20 cellular contexts compared by ENCODE assay signal in genomic region chr6:170370413-170370812, GRCh38.
DNase-seq lines count a peak whose midpoint lies in the region; ATAC-seq, FAIRE-seq and TF ChIP-seq lines count a peak whose summit lies in the region.
"Had no signal": no experiment of that assay in that cellular context is flagged by ENCODE, and none has a peak within 500 bp of the region (broad histone marks: within the 10 kb centered on the region; RNA-seq: fewer than 3 reads in every experiment).

No MANE protein-coding gene starts in this region.

- TF ChIP-seq POLR2A in GM18505 (IDR thresholded peaks at IDR 0.05; ENCODE audit: borderline replicate concordance, extremely low read depth, insufficient read depth, insufficient read length) (no peak), K562 (conservative IDR thresholded peaks at IDR 0.05) (no peak)

- CTCF ChIA-PET in K562 (lab: Yijun Ruan, JAX; ENCODE audit: low intra/inter-chr PET ratio) = no interaction called here

- no peaks in the 10 kb centered on the region for H3K9me3 ChIP-seq in K562 (replicated peaks; ENCODE audit: control insufficient read depth, insufficient read depth, low read depth, low read length)
- H3K9me3 ChIP-seq: BE2C, breast epithelium, lower lobe of right lung, MG63 had no signal

- H3K4me1 Mint-ChIP-seq in nephron progenitor cell = peaks cover 33% of the 10 kb centered on the region

- 56% methylated on average over 6 of the region's 6 CpGs for WGBS in K562 (ENCODE audit: insufficient coverage, low coverage, missing lambda C conversion rate)

- no peaks in the 10 kb centered on the region for H3K27me3 Mint-ChIP-seq in nephron progenitor cell (ENCODE audit: low read depth, poor library complexity)

- peak; percentile 78 for ATAC-seq in GM18505 (IDR thresholded peaks at IDR 0.05; ENCODE audit: unreplicated experiment)
- ATAC-seq in HG02852 (IDR thresholded peaks at IDR 0.05; ENCODE audit: unreplicated experiment) = peak; percentile 80
- ATAC-seq in K562 = peak; percentile 53; the same call in 2 of the 3 replicates
- ATAC-seq in HG03196 (IDR thresholded peaks at IDR 0.05; ENCODE audit: unreplicated experiment) = no peak
- ATAC-seq: lower lobe of right lung had no signal

- no peak overlapping the region for H3K4me3 ChIP-seq in K562
- H3K4me3 ChIP-seq: breast epithelium, lower lobe of right lung, MG63 had no signal

- no TSS peak for BruUV-seq in K562 (replicated peaks; lab: Mats Ljungman, UMichigan)

- no peak overlapping the region for H2AFZ ChIP-seq in K562 (ENCODE audit: low read depth, low read length)
- H2AFZ ChIP-seq: parathyroid adenoma had no signal

- no peaks in the 10 kb centered on the region for H3K9me3 Mint-ChIP-seq in nephron progenitor cell
- H3K9me3 Mint-ChIP-seq: HFFc6 had no signal

- no peak for DNase-seq in K562 (ENCODE audit: extremely low read depth in 1 of 4, low spot score in 3 of 4)
- no peak for DNase-seq in NCI-H82 (lab: John Stamatoyannopoulos, UW)
- DNase-seq in NCI-H1694 treated with DMSO at 0.1 percent for 48 hours (lab: John Stamatoyannopoulos, UW) = no peak
- DNase-seq in nephron progenitor cell = no peak
- DNase-seq: BE2C; HFFc6; lower lobe of right lung; MG63; NCI-H446; stimulated activated naive CD4-positive, alpha-beta T cell; T1000 had no signal

- intact Hi-C loops in K562 (cut with micrococcal nuclease) = no loop called here

- H3K4me1 ChIP-seq in K562 (replicated peaks in 1 of 2; ENCODE audit: control insufficient read depth in 2 of 2, insufficient read depth in 2 of 2, low read length in 2 of 2) = peaks cover 0 to 3% of the 10 kb centered on the region in 2 experiments; a peak in 2 of 5 replicates
- H3K4me1 ChIP-seq: breast epithelium, parathyroid adenoma had no signal

- H3K4me3 Mint-ChIP-seq in nephron progenitor cell = no peak overlapping the region
- H3K4me3 Mint-ChIP-seq: HFFc6 had no signal

- no peaks in the 10 kb centered on the region; the same call in 2 of the 3 replicates for H3K36me3 ChIP-seq in K562 (ENCODE audit: control insufficient read depth, insufficient read depth, low read length)
- H3K36me3 ChIP-seq: breast epithelium, MG63 had no signal

- H3K27ac Mint-ChIP-seq in nephron progenitor cell = no peak overlapping the region
- H3K27ac Mint-ChIP-seq: HFFc6 had no signal

- POLR2A ChIA-PET in K562 (lab: Yijun Ruan, JAX) = no interaction called here

- no peaks in the 10 kb centered on the region for H3K79me2 ChIP-seq in K562 (ENCODE audit: control insufficient read depth, insufficient read depth, low read length)
- H3K79me2 ChIP-seq: parathyroid adenoma had no signal

- TF ChIP-seq CTCF in 22Rv1 (IDR thresholded peaks at IDR 0.05) (no peak), K562 (IDR thresholded peaks at IDR 0.05 in 2 of 3, conservative IDR thresholded peaks at IDR 0.05 in 1 of 3; ENCODE audit: insufficient read depth in 2 of 3, low read depth in 1 of 3, low read length in 3 of 3) (no peak), nephron progenitor cell (IDR thresholded peaks at IDR 0.05) (no peak)

- no peak for TF ChIP-seq RAD21 in K562 (CRISPR knock-in tag; conservative IDR thresholded peaks at IDR 0.05 in 1 of 2, IDR thresholded peaks at IDR 0.05 in 1 of 2)

- peak; percentile 35 for FAIRE-seq in K562 (lab: Jason Lieb, UNC)
- FAIRE-seq: endothelial cell of umbilical vein, G401.6, RCC 7860 had no signal

- H3K27ac ChIP-seq in 22Rv1 (0 out of 2 replicates have a peak overlapping the region, but pooled peaks have one; percentile 2), K562 (ENCODE audit: extremely low read depth, low read depth, low read length) (no peak overlapping the region)
- H3K27ac ChIP-seq: breast epithelium, lower lobe of right lung, parathyroid adenoma had no signal

- peaks cover 48% of the 10 kb centered on the region for H3K36me3 Mint-ChIP-seq in nephron progenitor cell (ENCODE audit: low read depth)

- no peak overlapping the region for H3K9ac ChIP-seq in K562 (ENCODE audit: insufficient read depth in 1 of 2, low read depth in 2 of 2, low read length in 2 of 2)
- H3K9ac ChIP-seq: parathyroid adenoma had no signal

- in situ Hi-C loops in K562 (cut with MboI) = no loop called here

- no peak for TF ChIP-seq EP300 in K562 (IDR thresholded peaks at IDR 0.05; ENCODE audit: low read length)

- no peaks in the 10 kb centered on the region for H4K20me1 ChIP-seq in K562 (replicated peaks; ENCODE audit: control insufficient read depth, insufficient read depth, low read length)

- H3K9me1 ChIP-seq in K562 (ENCODE audit: control insufficient read depth, insufficient read depth, low read length) = no peaks in the 10 kb centered on the region

- H3K27me3 ChIP-seq in K562 (ENCODE audit: control insufficient read depth in 2 of 2, insufficient read depth in 2 of 2, low read length in 2 of 2) = no peaks in the 10 kb centered on the region
- H3K27me3 ChIP-seq: BE2C, breast epithelium, MG63 had no signal

- H3K4me2 ChIP-seq in K562 (ENCODE audit: insufficient read depth, low read length) = no peak overlapping the region

TF ChIP-seq in K562, 482 proteins besides CTCF, POLR2A, EP300 and RAD21 (continues in another document):
- no peak for TF ChIP-seq ESRRB (CRISPR knock-in tag; IDR thresholded peaks at IDR 0.05; ENCODE audit: borderline replicate concordance)
- no peak for TF ChIP-seq NONO (IDR thresholded peaks at IDR 0.05; ENCODE audit: low read depth in 2 of 2, low read length in 1 of 2)
- TF ChIP-seq ZNF407 (IDR thresholded peaks at IDR 0.05; ENCODE audit: low read depth) = no peak
- no peak for TF ChIP-seq CREB1 (IDR thresholded peaks at IDR 0.05)
- no peak for TF ChIP-seq CREB1 (CRISPR knock-in tag; IDR thresholded peaks at IDR 0.05)
- TF ChIP-seq NFXL1 (CRISPR knock-in tag; IDR thresholded peaks at IDR 0.05) = no peak
- no peak for TF ChIP-seq KLF10 (CRISPR knock-in tag; IDR thresholded peaks at IDR 0.05)
- TF ChIP-seq ZNF121 (CRISPR knock-in tag; conservative IDR thresholded peaks at IDR 0.05) = no peak
- no peak for TF ChIP-seq ARNT (IDR thresholded peaks at IDR 0.05)
- TF ChIP-seq NBN (IDR thresholded peaks at IDR 0.05; ENCODE audit: low read depth) = no peak
- TF ChIP-seq, protein P1, sequence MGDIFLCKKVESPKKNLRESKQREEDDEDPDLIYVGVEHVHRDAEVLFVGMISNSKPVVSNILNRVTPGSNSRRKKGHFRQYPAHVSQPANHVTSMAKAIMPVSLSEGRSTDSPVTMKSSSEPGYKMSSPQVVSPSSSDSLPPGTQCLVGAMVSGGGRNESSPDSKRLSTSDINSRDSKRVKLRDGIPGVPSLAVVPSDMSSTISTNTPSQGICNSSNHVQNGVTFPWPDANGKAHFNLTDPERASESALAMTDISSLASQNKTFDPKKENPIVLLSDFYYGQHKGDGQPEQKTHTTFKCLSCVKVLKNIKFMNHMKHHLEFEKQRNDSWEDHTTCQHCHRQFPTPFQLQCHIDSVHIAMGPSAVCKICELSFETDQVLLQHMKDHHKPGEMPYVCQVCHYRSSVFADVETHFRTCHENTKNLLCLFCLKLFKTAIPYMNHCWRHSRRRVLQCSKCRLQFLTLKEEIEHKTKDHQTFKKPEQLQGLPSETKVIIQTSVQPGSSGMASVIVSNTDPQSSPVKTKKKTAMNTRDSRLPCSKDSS (IDR thresholded peaks at IDR 0.05; ENCODE audit: low read depth, partially characterized antibody) = no peak
